ENCODE assay signal across 10 cellular contexts in the genomic region with DNA sequence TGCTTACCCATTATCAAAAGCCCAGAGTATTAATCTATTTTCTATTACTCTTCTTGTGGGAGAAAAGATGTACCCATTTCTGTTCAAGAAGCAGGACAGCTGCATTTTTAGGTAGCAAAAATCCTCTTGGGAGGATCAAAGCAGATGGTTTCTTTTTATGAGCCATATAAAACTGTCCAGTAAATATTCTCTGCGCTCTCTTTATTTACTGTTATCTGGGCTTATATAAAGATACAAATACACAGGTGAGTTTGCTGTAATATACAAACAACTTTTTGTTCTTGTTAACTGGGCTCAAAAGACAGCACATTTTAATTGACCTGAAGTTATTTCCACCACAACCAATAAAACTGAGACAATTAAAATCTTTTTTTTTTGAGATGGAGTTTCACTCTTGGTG.
"Had no signal": no experiment of that assay in that cellular context is flagged by ENCODE, and none has a peak within 500 bp of the region (broad histone marks: within the 10 kb centered on the region; RNA-seq: fewer than 3 reads in every experiment).

No MANE protein-coding gene starts in this region.

- H3K36me3 Mint-ChIP-seq: immature natural killer cell had no signal

- H3K9me3 Mint-ChIP-seq: activated naive CD4-positive, alpha-beta T cell treated with anti-CD3 and anti-CD28 coated beads, Interleukin-2, amount 10 ng/mL, durations not matched to agents 7 days and 5 days; immature natural killer cell had no signal

- ATAC-seq: esophagus mucosa had no signal

- H3K4me3 ChIP-seq: adrenal gland, lower lobe of right lung, ovary had no signal

- H3K27me3 ChIP-seq: adrenal gland, ovary had no signal

- H3K27ac Mint-ChIP-seq: activated naive CD4-positive, alpha-beta T cell treated with anti-CD3 and anti-CD28 coated beads, Interleukin-2, amount 10 ng/mL, durations not matched to agents 7 days and 5 days had no signal

- H3K27me3 Mint-ChIP-seq: activated naive CD4-positive, alpha-beta T cell treated with anti-CD3 and anti-CD28 coated beads, Interleukin-2, amount 10 ng/mL, durations not matched to agents 7 days and 5 days had no signal

- H3K27ac ChIP-seq: adrenal gland, lower lobe of right lung, ovary had no signal

- H3K36me3 ChIP-seq: ovary had no signal

- DNase-seq: activated CD4-positive, alpha-beta T cell treated with anti-CD3 and anti-CD28 coated beads for 1 hour; activated CD4-positive, alpha-beta T cell treated with anti-CD3 and anti-CD28 coated beads, Interleukin-2, amount 50 U/mL, for 4 hours; activated naive CD4-positive, alpha-beta T cell treated with anti-CD3 and anti-CD28 coated beads, Interleukin-2, amount 10 ng/mL, durations not matched to agents 7 days and 5 days; activated T-cell treated with anti-CD3 and anti-CD28 coated beads for 4 hours; adrenal gland; immature natural killer cell; lower lobe of right lung; ovary; stimulated activated CD4-positive, alpha-beta T cell treated with anti-CD3 and anti-CD28 coated beads, Interleukin-1b, Interleukin-23, amount 100 ng/mL, for 48 hours had no signal

- H3K4me3 Mint-ChIP-seq: activated naive CD4-positive, alpha-beta T cell treated with anti-CD3 and anti-CD28 coated beads, Interleukin-2, amount 10 ng/mL, durations not matched to agents 7 days and 5 days; immature natural killer cell had no signal

- H3K9me3 ChIP-seq: adrenal gland, lower lobe of right lung, ovary had no signal
